13 cellular contexts compared by ENCODE assay signal in the genomic region with DNA sequence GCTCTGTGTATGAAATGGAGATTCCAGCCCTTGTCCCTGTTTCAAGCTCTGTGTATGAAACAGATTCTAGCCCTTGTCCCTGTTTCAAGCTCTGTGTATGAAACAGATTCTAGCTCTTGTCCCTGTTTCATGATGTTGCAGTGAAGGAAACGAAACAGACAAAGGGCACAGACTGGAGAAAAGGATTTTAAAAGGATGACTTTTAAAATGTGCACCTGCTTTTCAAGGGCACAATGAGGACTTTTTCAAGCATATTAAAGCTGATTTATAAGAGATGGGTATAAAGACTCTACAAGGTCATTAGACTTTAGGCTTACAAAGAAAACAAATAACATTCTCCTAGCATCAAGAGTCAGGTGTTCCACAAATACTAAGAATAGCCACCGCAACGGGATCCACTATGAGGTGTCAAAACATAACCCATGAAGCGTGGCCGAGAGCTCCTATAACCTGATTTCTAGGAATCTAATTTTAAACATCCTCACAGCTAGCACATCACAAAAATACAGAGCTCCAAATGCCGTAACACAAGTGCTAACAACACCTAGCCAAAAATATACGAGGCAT. TPM values are rescaled to one million over a fixed set of nuclear protein-coding genes. Genes with fewer than 3 reads are reported as not detected.
DNase-seq lines count a peak whose midpoint lies in the region; TF ChIP-seq lines count a peak whose summit lies in the region.
"Had no signal": no experiment of that assay in that cellular context is flagged by ENCODE, and none has a peak within 500 bp of the region (broad histone marks: within the 10 kb centered on the region; RNA-seq: fewer than 3 reads in every experiment).

No MANE protein-coding gene starts in this region.

- H3K36me3 ChIP-seq in esophagus muscularis mucosa (no peaks in the 10 kb centered on the region), transverse colon (no peaks in the 10 kb centered on the region)

- H3K27me3 ChIP-seq in esophagus muscularis mucosa (no peaks in the 10 kb centered on the region), transverse colon (no peaks in the 10 kb centered on the region)

- H3K36me3 Mint-ChIP-seq in nephron progenitor cell (ENCODE audit: low read depth): peaks cover 2% of the 10 kb centered on the region

- no peak for TF ChIP-seq POLR2A in esophagus muscularis mucosa (IDR thresholded peaks at IDR 0.05; ENCODE audit: low read depth)
- no peak for TF ChIP-seq POLR2A in transverse colon (IDR thresholded peaks at IDR 0.05)

- in situ Hi-C loops in transverse colon (cut with MboI; ENCODE audit: low pct_ligation_motif_present in 1 of 4, low pct_unique_long_range_greater_than_20kb in 1 of 4, low sequenced_read_pairs in 3 of 4): no loop called here

- peaks cover 52% of the 10 kb centered on the region for H3K4me1 Mint-ChIP-seq in nephron progenitor cell

- TF ChIP-seq CTCF in esophagus muscularis mucosa (IDR thresholded peaks at IDR 0.05): no peak
- no peak for TF ChIP-seq CTCF in nephron progenitor cell (IDR thresholded peaks at IDR 0.05)
- TF ChIP-seq CTCF in transverse colon (IDR thresholded peaks at IDR 0.05): no peak

- no peaks in the 10 kb centered on the region for H3K27me3 Mint-ChIP-seq in nephron progenitor cell (ENCODE audit: low read depth, poor library complexity)

- H3K4me3 ChIP-seq in esophagus muscularis mucosa (peak overlapping the region in 1 of 4 donors; percentile 24), transverse colon (no peak overlapping the region)
- H3K4me3 ChIP-seq: A549, PC-9 had no signal

- peak overlapping the region; percentile 78 to 87 (median 82) for H3K27ac ChIP-seq in esophagus muscularis mucosa (replicated peaks in 1 of 4)
- peak overlapping the region; percentile 71 to 82 (median 81) for H3K27ac ChIP-seq in transverse colon
- H3K27ac ChIP-seq: A549, epithelial cell of prostate, PC-9 had no signal

- H3K27ac Mint-ChIP-seq in nephron progenitor cell: peak overlapping the region; percentile 86

- WGBS in esophagus muscularis mucosa: 51% methylated on average over 7 of the region's 7 CpGs
- 58 to 69% methylated on average over 7 of the region's 7 CpGs for WGBS in transverse colon (ENCODE audit: low coverage in 1 of 2), 2 donors

- no peaks in the 10 kb centered on the region for H3K9me3 Mint-ChIP-seq in nephron progenitor cell
- H3K9me3 Mint-ChIP-seq: immature natural killer cell had no signal

- peak; percentile 71 for DNase-seq in NCI-H2107 treated with DMSO at 0.1 percent for 48 hours (lab: John Stamatoyannopoulos, UW; ENCODE audit: unreplicated experiment)
- no peak for DNase-seq in NCI-H2107 (lab: John Stamatoyannopoulos, UW)
- no peak for DNase-seq in esophagus muscularis mucosa (ENCODE audit: extremely low spot score)
- DNase-seq in nephron progenitor cell: no peak
- no peak for DNase-seq in transverse colon
- no peak for DNase-seq in NCI-H2196 treated with DMSO at 0.1 percent for 48 hours (lab: John Stamatoyannopoulos, UW; ENCODE audit: unreplicated experiment)
- DNase-seq in activated CD8-positive, alpha-beta memory T cell treated with anti-CD3 and anti-CD28 coated beads, Interleukin-2, amount 50 U/mL, for 4 hours: no peak
- DNase-seq in NCI-H146 (lab: John Stamatoyannopoulos, UW): no peak
- DNase-seq: DMS53, immature natural killer cell, PC-9 had no signal

- TF ChIP-seq EP300 in esophagus muscularis mucosa (IDR thresholded peaks at IDR 0.05) (no peak), transverse colon (IDR thresholded peaks at IDR 0.05; ENCODE audit: low read depth) (no peak)

- H3K4me1 ChIP-seq in esophagus muscularis mucosa (peaks cover 56 to 76% (median 67%) of the 10 kb centered on the region in 4 donors), transverse colon (peaks cover 20 to 42% (median 36%) of the 10 kb centered on the region in 4 donors)
- H3K4me1 ChIP-seq: A549 had no signal

- intact Hi-C loops in esophagus muscularis mucosa (cut with DNase I) (no loop called here), transverse colon (cut with DNase I; ENCODE audit: low total_unique reads) (no loop called here)

- H3K9me3 ChIP-seq in esophagus muscularis mucosa (no peaks in the 10 kb centered on the region), transverse colon (no peaks in the 10 kb centered on the region)
- H3K9me3 ChIP-seq: A549 had no signal

- no peak overlapping the region for H3K4me3 Mint-ChIP-seq in nephron progenitor cell
- H3K4me3 Mint-ChIP-seq: immature natural killer cell had no signal

RNA-seq across cellular contexts. Expression of a gene that starts 29.0 kb away (rescaled TPM):
- total RNA-seq in esophagus muscularis mucosa (10 to 100 TPM; 38.6 to 66.4 (median 55.7) TPM), transverse colon (10 to 100 TPM; 13.4 to 32.0 (median 18.4) TPM)
